ENCODE assay signal across 23 cellular contexts in genomic region chr7:154871928-154872750, GRCh38.
DNase-seq lines count a peak whose midpoint lies in the region; ATAC-seq, FAIRE-seq and TF ChIP-seq lines count a peak whose summit lies in the region.
"Had no signal": no experiment of that assay in that cellular context is flagged by ENCODE, and none has a peak within 500 bp of the region (broad histone marks: within the 10 kb centered on the region; RNA-seq: fewer than 3 reads in every experiment).

No MANE protein-coding gene starts in this region.

- H3F3A ChIP-seq in GM23338 (replicated peaks; ENCODE audit: low read depth) (no peaks in the 10 kb centered on the region), neural progenitor cell (ENCODE audit: low read depth) (peaks cover 23% of the 10 kb centered on the region)

- H3K9me3 Mint-ChIP-seq in GM23338 (no peaks in the 10 kb centered on the region), neural progenitor cell (no peaks in the 10 kb centered on the region)
- no peaks in the 10 kb centered on the region for H3K9me3 Mint-ChIP-seq in activated CD8-positive, alpha-beta memory T cell treated with anti-CD3 and anti-CD28 coated beads, Interleukin-2, amount 10 ng/mL, durations not matched to agents 7 days and 5 days (ENCODE audit: low read depth)

- H3K79me1 ChIP-seq in H1 (ENCODE audit: low read depth, low read length), result 0 out of 2 replicates have a peak, but pooled peaks cover 3% of the 10 kb centered on the region

- H3K4me1 ChIP-seq in GM23338 (ENCODE audit: insufficient read depth) (no peaks in the 10 kb centered on the region), H1 (replicated peaks in 1 of 4; ENCODE audit: control insufficient read depth in 3 of 4, insufficient read depth in 4 of 4, low read length in 3 of 4) (peaks cover 0 to 12% (median 5%) of the 10 kb centered on the region in 4 experiments; a peak in 4 of 7 replicates), neural progenitor cell (peaks cover 22% of the 10 kb centered on the region), upper lobe of right lung (no peaks in the 10 kb centered on the region), OCI-LY7 (ENCODE audit: insufficient read depth, low read length, poor library complexity, severe bottlenecking) (no peaks in the 10 kb centered on the region)
- H3K4me1 ChIP-seq: HAP-1, SJSA1 had no signal

- CTCF ChIA-PET in H1 (lab: Charles Lee; ENCODE audit: partially characterized antibody) (no interaction called here), OCI-LY7 (lab: Charles Lee; ENCODE audit: unreplicated experiment) (no interaction called here)
- CTCF ChIA-PET in activated CD8-positive, alpha-beta memory T cell treated with anti-CD3 and anti-CD28 coated beads, Interleukin-2, amount 10 ng/mL, durations not matched to agents 7 days and 5 days (lab: Charles Lee), result no interaction called here

- H3K14ac ChIP-seq in H1 (ENCODE audit: insufficient read length), result no peak overlapping the region

- H3K56ac ChIP-seq in H1 (replicated peaks; ENCODE audit: insufficient read length, low read depth, low read length), result no peak overlapping the region

- no peaks in the 10 kb centered on the region for H3K79me2 ChIP-seq in GM23338 (replicated peaks; ENCODE audit: insufficient read depth)
- H3K79me2 ChIP-seq in H1 (ENCODE audit: control insufficient read depth in 1 of 2, insufficient read depth in 2 of 2, low read length in 2 of 2), result no peaks in the 10 kb centered on the region
- no peaks in the 10 kb centered on the region for H3K79me2 ChIP-seq in neural progenitor cell (ENCODE audit: low read depth)
- H3K79me2 ChIP-seq in OCI-LY7 (ENCODE audit: insufficient read depth, low read depth, low read length), result no peaks in the 10 kb centered on the region

- H2BK15ac ChIP-seq in H1 (ENCODE audit: low read length), result peak overlapping the region; percentile 31; the same call in 1 of the 2 replicates

- no peak for FAIRE-seq in H1 (lab: Jason Lieb, UNC)
- FAIRE-seq: A204.1, G401.6 had no signal

- no peak overlapping the region for H2AK5ac ChIP-seq in H1 (ENCODE audit: low read depth, low read length)

- DNase-seq in GM23338 (ENCODE audit: low spot score), result no peak
- DNase-seq in H1 (ENCODE audit: low read depth in 1 of 2, low spot score in 2 of 2), result no peak
- no peak for DNase-seq in neural progenitor cell (ENCODE audit: low spot score)
- DNase-seq in upper lobe of right lung, result peak; percentile 41
- no peak for DNase-seq in activated CD8-positive, alpha-beta memory T cell treated with anti-CD3 and anti-CD28 coated beads, Interleukin-2, amount 10 ng/mL, durations not matched to agents 7 days and 5 days
- DNase-seq in MV-4-11 (lab: John Stamatoyannopoulos, UW), result no peak
- DNase-seq in OCI-LY7 (ENCODE audit: low spot score), result no peak
- DNase-seq: CD4-positive, alpha-beta memory T cell; MM.1S; NCI-H1048; NCI-H1417; NCI-H1694; NCI-H2029 treated with DMSO at 0.1 percent for 48 hours; NCI-H2227 treated with DMSO at 0.1 percent for 48 hours; Right ventricle myocardium superior; RPMI8226 had no signal

- no peak overlapping the region for H2BK20ac ChIP-seq in H1 (ENCODE audit: low read length)

- no peak overlapping the region for H3K4me3 ChIP-seq in GM23338
- H3K4me3 ChIP-seq in H1 (ENCODE audit: extremely low read depth in 1 of 4, insufficient read depth in 2 of 4, low read depth in 3 of 4, low read length in 4 of 4), result no peak overlapping the region
- H3K4me3 ChIP-seq in neural progenitor cell, result no peak overlapping the region
- H3K4me3 ChIP-seq in upper lobe of right lung, result no peak overlapping the region
- no peak overlapping the region for H3K4me3 ChIP-seq in OCI-LY7 (ENCODE audit: low read depth, low read length, poor library complexity, severe bottlenecking)
- H3K4me3 ChIP-seq: BLaER1 treated with 17β-estradiol and CSF1 and Interleukin-3, amounts not matched to agents 10 nM and 100 nM; HAP-1; SJSA1 had no signal

- H3K4me3 Mint-ChIP-seq in GM23338 (no peak overlapping the region), neural progenitor cell (no peak overlapping the region)
- no peak overlapping the region for H3K4me3 Mint-ChIP-seq in activated CD8-positive, alpha-beta memory T cell treated with anti-CD3 and anti-CD28 coated beads, Interleukin-2, amount 10 ng/mL, durations not matched to agents 7 days and 5 days
- H3K4me3 Mint-ChIP-seq: CD4-positive, alpha-beta memory T cell had no signal

- no peak overlapping the region for H4K5ac ChIP-seq in H1 (ENCODE audit: insufficient read length, low read depth, low read length)

- H3K18ac ChIP-seq in H1 (ENCODE audit: extremely low read depth, low read length), result no peak overlapping the region

- no peak overlapping the region for H2AFZ ChIP-seq in GM23338
- no peak overlapping the region for H2AFZ ChIP-seq in H1 (ENCODE audit: low read length)
- no peak overlapping the region for H2AFZ ChIP-seq in neural progenitor cell (replicated peaks)
- no peak overlapping the region for H2AFZ ChIP-seq in OCI-LY7 (ENCODE audit: low read length)

- H2BK12ac ChIP-seq in H1 (ENCODE audit: low read depth, low read length), result no peak overlapping the region

- TF ChIP-seq CTCF in GM23338 (conservative IDR thresholded peaks at IDR 0.05; ENCODE audit: low read depth in 2 of 2) (no peak), H1 (IDR thresholded peaks at IDR 0.05; ENCODE audit: control extremely low read depth in 1 of 3, insufficient read depth in 1 of 3, low read depth in 1 of 3, low read length in 3 of 3) (no peak), neural progenitor cell (IDR thresholded peaks at IDR 0.05) (no peak), upper lobe of right lung (IDR thresholded peaks at IDR 0.05) (no peak), OCI-LY7 (conservative IDR thresholded peaks at IDR 0.05; ENCODE audit: low read length) (no peak)

- H3K9me3 ChIP-seq in H1 (ENCODE audit: insufficient read depth in 2 of 2, low read depth in 1 of 2, low read length in 1 of 2), result no peaks in the 10 kb centered on the region
- no peaks in the 10 kb centered on the region for H3K9me3 ChIP-seq in neural progenitor cell (ENCODE audit: low read depth)
- H3K9me3 ChIP-seq in upper lobe of right lung, result no peaks in the 10 kb centered on the region
- H3K9me3 ChIP-seq in OCI-LY7 (ENCODE audit: low read length), result no peaks in the 10 kb centered on the region
- H3K9me3 ChIP-seq: BLaER1 treated with 17β-estradiol and CSF1 and Interleukin-3, amounts not matched to agents 10 nM and 100 nM; HAP-1; SJSA1 had no signal

- 86% methylated on average over 15 of the region's 20 CpGs; no CpG with 5 or more reads in 1 of the 2 experiments for WGBS in H1 (ENCODE audit: extremely low coverage in 1 of 2, insufficient coverage in 1 of 2, insufficient read length in 1 of 2, insufficient replicate concordance in 2 of 2, low coverage in 1 of 2, low lambda C conversion rate in 2 of 2, missing lambda C conversion rate in 1 of 2), 2 experiments

- H3K23ac ChIP-seq in H1 (ENCODE audit: insufficient read length), result no peak overlapping the region

- H3K36me3 ChIP-seq in GM23338 (ENCODE audit: insufficient read depth) (no peaks in the 10 kb centered on the region), H1 (ENCODE audit: control insufficient read depth in 2 of 4, insufficient read depth in 4 of 4, low read length in 3 of 4) (no peaks in the 10 kb centered on the region), neural progenitor cell (no peaks in the 10 kb centered on the region), upper lobe of right lung (no peaks in the 10 kb centered on the region), OCI-LY7 (ENCODE audit: insufficient read depth, low read length) (no peaks in the 10 kb centered on the region)
- H3K36me3 ChIP-seq: BLaER1 treated with 17β-estradiol and CSF1 and Interleukin-3, amounts not matched to agents 10 nM and 100 nM; HAP-1; SJSA1 had no signal

- H3K23me2 ChIP-seq in H1 (ENCODE audit: low read depth, low read length), result 0 out of 2 replicates have a peak, but pooled peaks cover 4% of the 10 kb centered on the region

- H3K9ac ChIP-seq in H1 (replicated peaks in 1 of 4; ENCODE audit: extremely low read depth in 1 of 4, low read depth in 3 of 4, low read length in 3 of 4), result no peak overlapping the region
- no peak overlapping the region for H3K9ac ChIP-seq in neural progenitor cell
- H3K9ac ChIP-seq: BLaER1 treated with 17β-estradiol and CSF1 and Interleukin-3, amounts not matched to agents 10 nM and 100 nM; KMS-11 had no signal

- TF ChIP-seq EP300 in H1 (IDR thresholded peaks at IDR 0.05; ENCODE audit: borderline replicate concordance in 1 of 2, low read depth in 2 of 2, low read length in 2 of 2), result no peak

- BruUV-seq in OCI-LY7 (replicated peaks; lab: Mats Ljungman, UMichigan), result no TSS peak

- 0 out of 2 replicates have a peak overlapping the region, but pooled peaks have one; percentile 10 for H3K27ac Mint-ChIP-seq in GM23338
- H3K27ac Mint-ChIP-seq in neural progenitor cell, result peak overlapping the region; percentile 42
- no peak overlapping the region for H3K27ac Mint-ChIP-seq in activated CD8-positive, alpha-beta memory T cell treated with anti-CD3 and anti-CD28 coated beads, Interleukin-2, amount 10 ng/mL, durations not matched to agents 7 days and 5 days
- H3K27ac Mint-ChIP-seq: CD4-positive, alpha-beta memory T cell had no signal

- H3K4me2 ChIP-seq in GM23338 (no peak overlapping the region), H1 (ENCODE audit: insufficient read depth in 1 of 2, low read depth in 2 of 2, low read length in 2 of 2) (no peak overlapping the region), neural progenitor cell (no peak overlapping the region), OCI-LY7 (ENCODE audit: low read length) (no peak overlapping the region)
- H3K4me2 ChIP-seq: BLaER1 treated with 17β-estradiol and CSF1 and Interleukin-3, amounts not matched to agents 10 nM and 100 nM; KMS-11 had no signal

- H3K36me3 Mint-ChIP-seq in GM23338 (ENCODE audit: low read depth) (no peaks in the 10 kb centered on the region; the same call in 1 of the 3 replicates), neural progenitor cell (no peaks in the 10 kb centered on the region)
- no peaks in the 10 kb centered on the region for H3K36me3 Mint-ChIP-seq in activated CD8-positive, alpha-beta memory T cell treated with anti-CD3 and anti-CD28 coated beads, Interleukin-2, amount 10 ng/mL, durations not matched to agents 7 days and 5 days
- H3K36me3 Mint-ChIP-seq: CD4-positive, alpha-beta memory T cell; IgD-negative memory B cell had no signal

- no peak overlapping the region for H4K91ac ChIP-seq in H1 (replicated peaks; ENCODE audit: insufficient read length, low read length)

- ATAC-seq in GM23338 (peak; percentile 45), upper lobe of right lung (no peak)
- no peak for ATAC-seq in activated CD8-positive, alpha-beta memory T cell treated with anti-CD3 and anti-CD28 coated beads, Interleukin-2, amount 10 ng/mL, durations not matched to agents 7 days and 5 days

- H4K20me1 ChIP-seq in GM23338 (replicated peaks; ENCODE audit: insufficient read depth) (no peaks in the 10 kb centered on the region), H1 (replicated peaks in 1 of 2; ENCODE audit: control insufficient read depth in 1 of 2, insufficient read depth in 2 of 2, low read length in 2 of 2) (peaks cover 0 to 5% of the 10 kb centered on the region in 2 experiments), neural progenitor cell (ENCODE audit: low read depth) (no peaks in the 10 kb centered on the region), OCI-LY7 (ENCODE audit: insufficient read depth, low read length) (no peaks in the 10 kb centered on the region)
- H4K20me1 ChIP-seq: BLaER1 treated with 17β-estradiol and CSF1 and Interleukin-3, amounts not matched to agents 10 nM and 100 nM had no signal

- H3K27me3 Mint-ChIP-seq in GM23338 (ENCODE audit: insufficient read depth, low read depth, poor library complexity), result peaks cover 6% of the 10 kb centered on the region
- peaks cover 14% of the 10 kb centered on the region for H3K27me3 Mint-ChIP-seq in neural progenitor cell (ENCODE audit: insufficient read depth, low read depth)
- H3K27me3 Mint-ChIP-seq in activated CD8-positive, alpha-beta memory T cell treated with anti-CD3 and anti-CD28 coated beads, Interleukin-2, amount 10 ng/mL, durations not matched to agents 7 days and 5 days, result peaks cover 19% of the 10 kb centered on the region

- no peak overlapping the region for H3K4ac ChIP-seq in H1 (replicated peaks; ENCODE audit: insufficient read length, low read depth, low read length)

- H2BK120ac ChIP-seq in H1 (replicated peaks; ENCODE audit: low read depth, low read length), result no peak overlapping the region

- H4K8ac ChIP-seq in H1 (ENCODE audit: extremely low read depth, insufficient read depth, low read length), result no peak overlapping the region

- no peak for TF ChIP-seq RAD21 in H1 (IDR thresholded peaks at IDR 0.05 in 1 of 2, conservative IDR thresholded peaks at IDR 0.05 in 1 of 2; ENCODE audit: low read depth in 2 of 2, low read length in 2 of 2)

- 0 out of 2 replicates have a peak overlapping the region, but pooled peaks have one; percentile 16 for H2BK5ac ChIP-seq in H1 (ENCODE audit: low read depth, low read length)

- no peak for TF ChIP-seq POLR2A in H1 (IDR thresholded peaks at IDR 0.05; ENCODE audit: control extremely low read depth in 1 of 2, low read depth in 2 of 2, low read length in 2 of 2)

- H3K27ac ChIP-seq in GM23338 (ENCODE audit: low read depth), result no peak overlapping the region
- no peak overlapping the region for H3K27ac ChIP-seq in H1 (ENCODE audit: low read depth, low read length)
- no peak overlapping the region for H3K27ac ChIP-seq in neural progenitor cell
- no peak overlapping the region for H3K27ac ChIP-seq in upper lobe of right lung
- no peak overlapping the region for H3K27ac ChIP-seq in OCI-LY7 (ENCODE audit: low read depth, low read length, poor library complexity, severe bottlenecking)
- H3K27ac ChIP-seq: BLaER1 treated with 17β-estradiol and CSF1 and Interleukin-3, amounts not matched to agents 10 nM and 100 nM; KMS-11; SJSA1 had no signal

- intact Hi-C loops in upper lobe of right lung (cut with DNase I) (no loop called here), OCI-LY7 (cut with micrococcal nuclease; ENCODE audit: unreplicated experiment) (no loop called here)

- POLR2A ChIA-PET in H1 (lab: Charles Lee; ENCODE audit: partially characterized antibody) (no interaction called here), OCI-LY7 (lab: Charles Lee) (no interaction called here)

- H3K4me1 Mint-ChIP-seq in GM23338, result peaks cover 23% of the 10 kb centered on the region
- peaks cover 45% of the 10 kb centered on the region for H3K4me1 Mint-ChIP-seq in neural progenitor cell
- H3K4me1 Mint-ChIP-seq in activated CD8-positive, alpha-beta memory T cell treated with anti-CD3 and anti-CD28 coated beads, Interleukin-2, amount 10 ng/mL, durations not matched to agents 7 days and 5 days, result no peaks in the 10 kb centered on the region

- no peaks in the 10 kb centered on the region for H3K27me3 ChIP-seq in GM23338 (ENCODE audit: insufficient read depth)
- H3K27me3 ChIP-seq in H1 (replicated peaks in 1 of 4; ENCODE audit: control insufficient read depth in 3 of 4, extremely low read depth in 1 of 4, insufficient read depth in 3 of 4, low read length in 3 of 4), result no peaks in the 10 kb centered on the region; a peak in 1 of 7 replicates
- H3K27me3 ChIP-seq in neural progenitor cell, result peaks cover 13% of the 10 kb centered on the region
- peaks cover 17% of the 10 kb centered on the region for H3K27me3 ChIP-seq in upper lobe of right lung
- H3K27me3 ChIP-seq: BLaER1 treated with 17β-estradiol and CSF1 and Interleukin-3, amounts not matched to agents 10 nM and 100 nM; SJSA1 had no signal

- no peaks in the 10 kb centered on the region for H3K9me2 ChIP-seq in GM23338 (ENCODE audit: insufficient read depth)
- no peaks in the 10 kb centered on the region for H3K9me2 ChIP-seq in OCI-LY7 (ENCODE audit: insufficient read depth, low read length)
